ENCODE assay signal across 2 cellular contexts in genomic region chr17:1208966-1209365, GRCh38.
TF ChIP-seq lines count a peak whose summit lies in the region.

No MANE protein-coding gene starts in this region.

TF ChIP-seq in IMR-90, 13 proteins besides CTCF, POLR2A, EP300 and RAD21 (continued from another document):
- TF ChIP-seq RCOR1 (IDR thresholded peaks at IDR 0.05; ENCODE audit: insufficient replicate concordance, low read length) (no peak), BHLHE40 (IDR thresholded peaks at IDR 0.05; ENCODE audit: low read depth, low read length) (no peak), SMC3 (IDR thresholded peaks at IDR 0.05; ENCODE audit: low read depth, low read length) (no peak), MAZ (IDR thresholded peaks at IDR 0.05; ENCODE audit: borderline replicate concordance, low read depth, low read length) (no peak), MXI1 (IDR thresholded peaks at IDR 0.05; ENCODE audit: borderline replicate concordance, low read depth, low read length) (no peak)

TF ChIP-seq in K562, 482 proteins besides CTCF, POLR2A, EP300 and RAD21 (continued from another document):
- TF ChIP-seq, protein P1, sequence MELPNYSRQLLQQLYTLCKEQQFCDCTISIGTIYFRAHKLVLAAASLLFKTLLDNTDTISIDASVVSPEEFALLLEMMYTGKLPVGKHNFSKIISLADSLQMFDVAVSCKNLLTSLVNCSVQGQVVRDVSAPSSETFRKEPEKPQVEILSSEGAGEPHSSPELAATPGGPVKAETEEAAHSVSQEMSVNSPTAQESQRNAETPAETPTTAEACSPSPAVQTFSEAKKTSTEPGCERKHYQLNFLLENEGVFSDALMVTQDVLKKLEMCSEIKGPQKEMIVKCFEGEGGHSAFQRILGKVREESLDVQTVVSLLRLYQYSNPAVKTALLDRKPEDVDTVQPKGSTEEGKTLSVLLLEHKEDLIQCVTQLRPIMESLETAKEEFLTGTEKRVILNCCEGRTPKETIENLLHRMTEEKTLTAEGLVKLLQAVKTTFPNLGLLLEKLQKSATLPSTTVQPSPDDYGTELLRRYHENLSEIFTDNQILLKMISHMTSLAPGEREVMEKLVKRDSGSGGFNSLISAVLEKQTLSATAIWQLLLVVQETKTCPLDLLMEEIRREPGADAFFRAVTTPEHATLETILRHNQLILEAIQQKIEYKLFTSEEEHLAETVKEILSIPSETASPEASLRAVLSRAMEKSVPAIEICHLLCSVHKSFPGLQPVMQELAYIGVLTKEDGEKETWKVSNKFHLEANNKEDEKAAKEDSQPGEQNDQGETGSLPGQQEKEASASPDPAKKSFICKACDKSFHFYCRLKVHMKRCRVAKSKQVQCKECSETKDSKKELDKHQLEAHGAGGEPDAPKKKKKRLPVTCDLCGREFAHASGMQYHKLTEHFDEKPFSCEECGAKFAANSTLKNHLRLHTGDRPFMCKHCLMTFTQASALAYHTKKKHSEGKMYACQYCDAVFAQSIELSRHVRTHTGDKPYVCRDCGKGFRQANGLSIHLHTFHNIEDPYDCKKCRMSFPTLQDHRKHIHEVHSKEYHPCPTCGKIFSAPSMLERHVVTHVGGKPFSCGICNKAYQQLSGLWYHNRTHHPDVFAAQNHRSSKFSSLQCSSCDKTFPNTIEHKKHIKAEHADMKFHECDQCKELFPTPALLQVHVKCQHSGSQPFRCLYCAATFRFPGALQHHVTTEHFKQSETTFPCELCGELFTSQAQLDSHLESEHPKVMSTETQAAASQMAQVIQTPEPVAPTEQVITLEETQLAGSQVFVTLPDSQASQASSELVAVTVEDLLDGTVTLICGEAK (IDR thresholded peaks at IDR 0.05) = 0 out of 2 replicates have a peak, but pooled peaks have one; percentile 17
- TF ChIP-seq, protein P1 (CRISPR knock-in tag; IDR thresholded peaks at IDR 0.05) = no peak
- no peak for TF ChIP-seq ELF2 (CRISPR knock-in tag; IDR thresholded peaks at IDR 0.05)
